ENCODE assay signal across 27 cellular contexts in genomic region chr1:33047290-33047689, GRCh38.
"Had no signal": no experiment of that assay in that cellular context is flagged by ENCODE, and none has a peak within 500 bp of the region (broad histone marks: within the 10 kb centered on the region; RNA-seq: fewer than 3 reads in every experiment).

No MANE protein-coding gene starts in this region.

- H3K4me3 ChIP-seq: adrenal gland had no signal

- ATAC-seq: T-cell had no signal

- H3K27me3 ChIP-seq: adrenal gland had no signal

- DNase-seq: activated CD4-positive, alpha-beta memory T cell treated with anti-CD3 and anti-CD28 coated beads for 36 hours; activated CD4-positive, alpha-beta T cell treated with anti-CD3 and anti-CD28 coated beads, Interleukin-2, amount 10 ng/mL, durations not matched to agents 7 days and 5 days; activated CD4-positive, CD25-positive, alpha-beta regulatory T cell; activated naive CD4-positive, alpha-beta T cell treated with anti-CD3 and anti-CD28 coated beads, Interleukin-2, amount 50 U/mL, for 16 hours; activated naive CD8-positive, alpha-beta T cell treated with anti-CD3 and anti-CD28 coated beads, Interleukin-2, amount 10 ng/mL, durations not matched to agents 7 days and 5 days; activated T-cell treated with anti-CD3 and anti-CD28 coated beads for 4 hours; activated T-cell treated with anti-CD3 and anti-CD28 coated beads, Interleukin-2, amount 50 U/mL, for 48 hours; adrenal gland; anterior cingulate cortex; caudate nucleus; KG1; NCI-H1092; NCI-H1417 treated with DMSO at 0.1 percent for 48 hours; NCI-H1694; NCI-H2029; NCI-H2107; NCI-H2171 treated with DMSO at 0.1 percent for 48 hours; NCI-H526; NCI-H82; OCI-M1; SHP77 treated with DMSO at 0.1 percent for 48 hours; T-cell; T-helper 2 cell; T1000 had no signal

- H3K36me3 Mint-ChIP-seq: activated CD4-positive, alpha-beta memory T cell treated with anti-CD3 and anti-CD28 coated beads for 36 hours; activated naive CD8-positive, alpha-beta T cell treated with anti-CD3 and anti-CD28 coated beads, Interleukin-2, amount 10 ng/mL, durations not matched to agents 7 days and 5 days; IgD-negative memory B cell; T-cell had no signal

- H3K27ac Mint-ChIP-seq: activated CD4-positive, alpha-beta memory T cell treated with anti-CD3 and anti-CD28 coated beads for 36 hours; activated CD4-positive, alpha-beta T cell treated with anti-CD3 and anti-CD28 coated beads, Interleukin-2, amount 10 ng/mL, durations not matched to agents 7 days and 5 days; activated naive CD8-positive, alpha-beta T cell treated with anti-CD3 and anti-CD28 coated beads, Interleukin-2, amount 10 ng/mL, durations not matched to agents 7 days and 5 days; activated T-helper 2 cell treated with anti-CD3 and anti-CD28 coated beads, Interferon-gamma antibody, Interleukin-2, Interleukin-4, amounts not matched to agents 10 μg/mL and 5 μg/mL and 100 μg/mL, durations not matched to agents 14 hours and 24 hours and 36 hours; T-cell had no signal

- H3K9me3 Mint-ChIP-seq: activated CD4-positive, alpha-beta memory T cell treated with anti-CD3 and anti-CD28 coated beads for 36 hours; IgD-negative memory B cell had no signal

- H3K4me3 Mint-ChIP-seq: activated CD4-positive, alpha-beta memory T cell treated with anti-CD3 and anti-CD28 coated beads for 36 hours; activated CD4-positive, alpha-beta T cell treated with anti-CD3 and anti-CD28 coated beads, Interleukin-2, amount 10 ng/mL, durations not matched to agents 7 days and 5 days; activated naive CD8-positive, alpha-beta T cell treated with anti-CD3 and anti-CD28 coated beads, Interleukin-2, amount 10 ng/mL, durations not matched to agents 7 days and 5 days; IgD-negative memory B cell; T-cell had no signal

- H3K36me3 ChIP-seq: adrenal gland had no signal

- H3K27ac ChIP-seq: adrenal gland, VCaP had no signal

- H3K9me3 ChIP-seq: adrenal gland had no signal
